In genomic region chr7:128459394-128459878, GRCh38 we compare ENCODE assay signal across 8 cellular contexts. TPM values are rescaled to one million over a fixed set of nuclear protein-coding genes. Genes with fewer than 3 reads are reported as not detected.
DNase-seq lines count a peak whose midpoint lies in the region; ATAC-seq and TF ChIP-seq lines count a peak whose summit lies in the region.

No MANE protein-coding gene starts in this region.

- peaks cover 53% of the 10 kb centered on the region for H4K20me1 ChIP-seq in OCI-LY3 (ENCODE audit: insufficient read depth, low read length)

- H2AFZ ChIP-seq in OCI-LY3 (ENCODE audit: low read depth, low read length) = no peak overlapping the region

- ATAC-seq in GM19397 (IDR thresholded peaks at IDR 0.05; ENCODE audit: unreplicated experiment) (peak; percentile 32), HG03469 (IDR thresholded peaks at IDR 0.05; ENCODE audit: unreplicated experiment) (peak; percentile 30)

- peaks cover 44% of the 10 kb centered on the region for H3K4me1 ChIP-seq in OCI-LY3 (ENCODE audit: low read length)

- TF ChIP-seq CTCF in OCI-LY3 (IDR thresholded peaks at IDR 0.05; ENCODE audit: low read depth, low read length) = peak; percentile 84
- peak; percentile 85 for TF ChIP-seq CTCF in fibroblast of pulmonary artery (IDR thresholded peaks at IDR 0.05; ENCODE audit: low read length, missing control alignments)
- TF ChIP-seq CTCF in type B pancreatic cell (conservative IDR thresholded peaks at IDR 0.05) = peak; percentile 79

- peak overlapping the region; percentile 98 for H3K9ac ChIP-seq in OCI-LY3 (ENCODE audit: low read length)

- H3K4me2 ChIP-seq in OCI-LY3 (ENCODE audit: low read length) = peak overlapping the region; percentile 99

- peaks cover 32% of the 10 kb centered on the region for H3K36me3 ChIP-seq in OCI-LY3 (replicated peaks; ENCODE audit: low read depth, low read length)

- H3K27me3 Mint-ChIP-seq in type B pancreatic cell = no peaks in the 10 kb centered on the region

- H3K9me3 Mint-ChIP-seq in type B pancreatic cell = no peaks in the 10 kb centered on the region

- no peaks in the 10 kb centered on the region for H3K27me3 ChIP-seq in OCI-LY3 (ENCODE audit: low read depth, low read length)

- no peaks in the 10 kb centered on the region for H3K9me3 ChIP-seq in OCI-LY3 (ENCODE audit: insufficient read depth, low read length)

- H3K4me3 ChIP-seq in OCI-LY3 (ENCODE audit: low read length) (peak overlapping the region; percentile 96), fibroblast of pulmonary artery (replicated peaks; ENCODE audit: low read depth, low read length) (no peak overlapping the region)

- H3K4me3 Mint-ChIP-seq in type B pancreatic cell = peak overlapping the region; percentile 63

- DNase-seq in COR-L47 (lab: John Stamatoyannopoulos, UW) (peak; percentile 55), fibroblast of pulmonary artery (ENCODE audit: low read depth) (peak; percentile 81), occipital lobe (lab: John Stamatoyannopoulos, UW) (peak; percentile 44), type B pancreatic cell (ENCODE audit: extremely low spot score, unreplicated experiment) (no peak)
- DNase-seq in activated T-cell treated with anti-CD3 and anti-CD28 coated beads, Interleukin-2, amount 50 U/mL, for 48 hours = peak; percentile 67 to 68

- H3K36me3 Mint-ChIP-seq in type B pancreatic cell = peaks cover 18% of the 10 kb centered on the region

- H3K79me2 ChIP-seq in OCI-LY3 (ENCODE audit: low read length) = peaks cover 65% of the 10 kb centered on the region

- H3K27ac Mint-ChIP-seq in type B pancreatic cell = peak overlapping the region; percentile 70

- H3K4me1 Mint-ChIP-seq in type B pancreatic cell (ENCODE audit: unreplicated experiment) = peaks cover 26% of the 10 kb centered on the region

- H3K27ac ChIP-seq in OCI-LY3 (ENCODE audit: low read length) = peak overlapping the region; percentile 87

RNA-seq across cellular contexts. Expression of gene HILPDA, which starts 3.8 kb away (rescaled TPM):
- total RNA-seq in occipital lobe (27.5 TPM), type B pancreatic cell (ENCODE audit: low replicate concordance) (26.4 and 36.0 TPM in 2 replicates)

RNA-seq across cellular contexts. Expression of gene METTL2B, which starts 17.1 kb away (rescaled TPM):
- total RNA-seq in occipital lobe (33.1 TPM), type B pancreatic cell (ENCODE audit: low replicate concordance) (32.1 and 36.8 TPM in 2 replicates)

RNA-seq across cellular contexts. Expression of gene IMPDH1, which starts 49.7 kb away (rescaled TPM):
- total RNA-seq in occipital lobe = 27.0 TPM
- total RNA-seq in type B pancreatic cell (ENCODE audit: low replicate concordance) = 34.4 and 42.2 TPM in 2 replicates
